In the genomic region with DNA sequence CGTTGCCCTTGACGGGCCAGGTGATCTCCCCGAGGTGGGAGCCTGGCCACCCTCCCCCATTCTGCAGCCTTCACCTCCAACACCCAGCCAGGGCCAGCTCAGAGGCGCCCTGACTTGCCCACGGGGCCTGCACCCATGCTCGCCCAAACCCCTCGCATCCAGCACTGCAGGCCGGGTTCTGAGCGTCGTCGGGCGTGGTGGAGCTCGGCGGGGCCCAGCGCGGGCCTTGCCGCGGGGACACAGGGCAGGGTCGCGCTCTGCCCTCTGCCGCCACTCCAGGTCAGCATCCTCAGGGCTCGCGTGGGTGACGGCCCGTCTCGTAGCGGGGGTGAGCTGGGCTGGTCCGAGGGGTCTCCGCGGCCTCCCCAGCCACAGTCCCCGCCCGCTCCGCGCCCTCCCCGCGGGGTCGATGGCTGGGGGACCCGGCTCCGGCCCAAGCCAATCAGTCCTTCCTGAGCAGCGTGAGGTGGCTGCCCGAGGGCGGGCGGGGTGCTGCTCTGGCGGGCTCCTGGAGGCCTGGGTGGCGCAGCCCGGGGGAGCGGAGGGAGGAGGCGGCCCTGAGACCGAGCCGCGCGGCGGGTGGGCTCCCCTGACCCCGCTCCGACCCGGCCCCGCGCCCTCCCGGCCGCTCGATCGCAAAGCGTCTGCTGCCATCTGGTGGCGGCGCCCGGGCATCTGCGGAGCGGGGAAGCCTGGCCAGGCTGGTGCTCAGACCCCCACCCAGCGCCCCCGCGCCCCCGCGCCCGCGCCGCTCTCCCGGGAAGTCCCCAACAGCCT, we compare ENCODE assay signal across 8 cellular contexts.
A peak's percentile ranks its signal among the peaks of the same experiment; 100 is the strongest.
DNase-seq lines count a peak whose midpoint lies in the region; ATAC-seq, FAIRE-seq and TF ChIP-seq lines count a peak whose summit lies in the region.

No MANE protein-coding gene starts in this region.

- POLR2A ChIA-PET in PC-3 (lab: Charles Lee; ENCODE audit: unreplicated experiment) = no interaction called here

- no peaks in the 10 kb centered on the region for H3K36me3 ChIP-seq in DND-41 (ENCODE audit: insufficient read depth, low read length)
- H3K36me3 ChIP-seq in PC-3 (ENCODE audit: low read depth, low read length) = no peaks in the 10 kb centered on the region
- no peaks in the 10 kb centered on the region for H3K36me3 ChIP-seq in ovary
- no peaks in the 10 kb centered on the region for H3K36me3 ChIP-seq in thyroid gland

- BruUV-seq in PC-3 (replicated peaks; lab: Mats Ljungman, UMichigan) = no TSS peak

- no peaks in the 10 kb centered on the region for H3K79me2 ChIP-seq in DND-41 (ENCODE audit: insufficient read depth, low read length)
- no peaks in the 10 kb centered on the region for H3K79me2 ChIP-seq in PC-3 (ENCODE audit: low read length)

- peak; percentile 77 for ATAC-seq in DND-41 (ENCODE audit: insufficient read depth, low read depth)
- peak; percentile 73 for ATAC-seq in HG02610 (IDR thresholded peaks at IDR 0.05; ENCODE audit: unreplicated experiment)
- peak; percentile 92 for ATAC-seq in PC-3
- ATAC-seq in HG02970 (IDR thresholded peaks at IDR 0.05; ENCODE audit: low FRiP score, unreplicated experiment) = no peak

- TF ChIP-seq EP300 in ovary (IDR thresholded peaks at IDR 0.05) = no peak

- H3K4me1 ChIP-seq in DND-41 (ENCODE audit: insufficient read depth, low read length) (peaks cover 4% of the 10 kb centered on the region), PC-3 (ENCODE audit: insufficient read depth, low read length) (peaks cover 3% of the 10 kb centered on the region; the same call in 1 of the 2 replicates), ovary (ENCODE audit: insufficient read depth) (peaks cover 2% of the 10 kb centered on the region), thyroid gland (peaks cover 7 to 15% of the 10 kb centered on the region in 2 donors)

- FAIRE-seq in frontal cortex (lab: Jason Lieb, UNC) = no peak

- peak overlapping the region; percentile 42; the same call in 1 of the 2 replicates for H3K4me2 ChIP-seq in DND-41 (ENCODE audit: insufficient read depth, low read length)
- H3K4me2 ChIP-seq in PC-3 (ENCODE audit: low read length) = peak overlapping the region; percentile 87

- TF ChIP-seq POLR2A in ovary (IDR thresholded peaks at IDR 0.05) = no peak
- TF ChIP-seq POLR2A in thyroid gland (IDR thresholded peaks at IDR 0.05) = no peak

- H3K9me3 ChIP-seq in DND-41 (ENCODE audit: insufficient read depth, low read length, severe bottlenecking) (no peaks in the 10 kb centered on the region), PC-3 (ENCODE audit: low read length) (no peaks in the 10 kb centered on the region), ovary (no peaks in the 10 kb centered on the region), thyroid gland (no peaks in the 10 kb centered on the region)

- H3K9ac ChIP-seq in DND-41 (ENCODE audit: low read depth, low read length) (no peak overlapping the region), PC-3 (ENCODE audit: low read length) (peak overlapping the region; percentile 15; the same call in 1 of the 2 replicates)

- H3K4me3 ChIP-seq in DND-41 (ENCODE audit: low read depth in 1 of 2, low read length in 2 of 2) (no peak overlapping the region), PC-3 (ENCODE audit: low read length) (peak overlapping the region; percentile 67), ovary (no peak overlapping the region), thyroid gland (replicated peaks in 1 of 3) (peak overlapping the region in 1 of 3 donors; percentile 11)

- H3K27me3 ChIP-seq in DND-41 (ENCODE audit: insufficient read depth, low read length, poor library complexity) (no peaks in the 10 kb centered on the region), PC-3 (ENCODE audit: low read length) (no peaks in the 10 kb centered on the region), ovary (no peaks in the 10 kb centered on the region), thyroid gland (no peaks in the 10 kb centered on the region)

- DNase-seq in DND-41 (peak; percentile 43), PC-3 (peak; percentile 43), frontal cortex (ENCODE audit: low spot score in 2 of 2) (peak; percentile 83 to 84), ovary (peak; percentile 25 to 66 (median 57)), thyroid gland (peak; percentile 45 to 52)
- DNase-seq in activated T-helper 1 cell treated with anti-CD3 and anti-CD28 coated beads, Interleukin-2, amount 50 U/mL, for 16 hours (ENCODE audit: low read depth in 1 of 2, low spot score in 1 of 2) = peak; percentile 40 to 47

- H4K20me1 ChIP-seq in DND-41 (ENCODE audit: insufficient read depth, low read length) = no peaks in the 10 kb centered on the region
- no peaks in the 10 kb centered on the region for H4K20me1 ChIP-seq in PC-3 (ENCODE audit: low read length)

- CTCF ChIA-PET in PC-3 (lab: Charles Lee) = no interaction called here

- peak overlapping the region; percentile 25; the same call in 1 of the 2 replicates for H2AFZ ChIP-seq in DND-41 (ENCODE audit: low read depth, low read length)
- H2AFZ ChIP-seq in PC-3 (ENCODE audit: low read length) = peak overlapping the region; percentile 83

- TF ChIP-seq CTCF in DND-41 (IDR thresholded peaks at IDR 0.05; ENCODE audit: borderline replicate concordance, extremely low read depth, low read length, poor library complexity, severe bottlenecking) (peak; percentile 66), PC-3 (conservative IDR thresholded peaks at IDR 0.05; ENCODE audit: low read depth, low read length) (peak; percentile 66), ovary (IDR thresholded peaks at IDR 0.05) (peak; percentile 71 to 74 (median 74)), thyroid gland (IDR thresholded peaks at IDR 0.05) (peak; percentile 22 to 90 (median 76))

- H3F3A ChIP-seq in PC-3 (ENCODE audit: low read length, unreplicated experiment) = no peaks in the 10 kb centered on the region

- 4 to 9% (median 5%) methylated on average over 37 to 77 of the region's 77 CpGs for WGBS in ovary, 3 donors
- WGBS in thyroid gland, 2 donors = 14 to 24% methylated on average over 7 to 9 of the region's 77 CpGs

- no peak overlapping the region for H3K27ac ChIP-seq in DND-41 (ENCODE audit: low read length)
- H3K27ac ChIP-seq in PC-3 (ENCODE audit: low read length) = no peak overlapping the region
- no peak overlapping the region for H3K27ac ChIP-seq in ovary
- no peak overlapping the region for H3K27ac ChIP-seq in thyroid gland

- intact Hi-C loops in PC-3 (cut with micrococcal nuclease) = loop anchor here (1.0 to 5.0 kb wide), 3 partner anchors 102 to 142 kb away; no protein-coding TSS in a partner anchor
- intact Hi-C loops in ovary (cut with DNase I) = loop anchor here (5.0 to 10.0 kb wide), 7 partner anchors 96 to 258 kb away; no protein-coding TSS in a partner anchor
- intact Hi-C loops in thyroid gland (cut with DNase I) = loop anchor here (5.0 to 10.0 kb wide), 2 partner anchors 101 to 138 kb away; no protein-coding TSS in a partner anchor

- no peaks in the 10 kb centered on the region for H3K9me2 ChIP-seq in PC-3 (replicated peaks; ENCODE audit: low read length)
